8 cellular contexts compared by ENCODE assay signal in genomic region chr17:2814499-2815341, GRCh38. TPM values are rescaled to one million over a fixed set of nuclear protein-coding genes. Genes with fewer than 3 reads are reported as not detected.
DNase-seq lines count a peak whose midpoint lies in the region; ATAC-seq lines count a peak whose summit lies in the region.

No MANE protein-coding gene starts in this region.

- H3K4me3 Mint-ChIP-seq in stimulated activated naive B cell treated with anti-CD40 and anti-IgM and Interleukin-4, amounts not matched to agents 10 μg/mL and 1 μg/mL and 100 μg/mL, for 72 hours = peak overlapping the region; percentile 32 to 64

- no peaks in the 10 kb centered on the region for H3K9me3 Mint-ChIP-seq in stimulated activated naive B cell treated with anti-CD40 and anti-IgM and Interleukin-4, amounts not matched to agents 10 μg/mL and 1 μg/mL and 100 μg/mL, for 72 hours

- peaks cover 16 to 61% of the 10 kb centered on the region in 2 donors for H3K4me1 Mint-ChIP-seq in stimulated activated naive B cell treated with anti-CD40 and anti-IgM and Interleukin-4, amounts not matched to agents 10 μg/mL and 1 μg/mL and 100 μg/mL, for 72 hours

- no peaks in the 10 kb centered on the region for H3K27me3 Mint-ChIP-seq in stimulated activated naive B cell treated with anti-CD40 and anti-IgM and Interleukin-4, amounts not matched to agents 10 μg/mL and 1 μg/mL and 100 μg/mL, for 72 hours

- H3K36me3 Mint-ChIP-seq in stimulated activated naive B cell treated with anti-CD40 and anti-IgM and Interleukin-4, amounts not matched to agents 10 μg/mL and 1 μg/mL and 100 μg/mL, for 72 hours = no peaks in the 10 kb centered on the region

- DNase-seq in M059J (ENCODE audit: low read depth) = peak; percentile 56
- DNase-seq in activated CD8-positive, alpha-beta memory T cell treated with anti-CD3 and anti-CD28 coated beads, Interleukin-2, amount 50 U/mL, for 1 hour (ENCODE audit: extremely low read depth) = peak; percentile 95
- DNase-seq in left lobe of liver (ENCODE audit: low spot score) = no peak
- DNase-seq in stimulated activated naive B cell treated with anti-CD40 and anti-IgM and Interleukin-4, amounts not matched to agents 10 μg/mL and 1 μg/mL and 100 μg/mL, for 72 hours = peak; percentile 67
- DNase-seq in superior temporal gyrus (ENCODE audit: extremely low spot score) = no peak
- no peak for DNase-seq in AG08395 (ENCODE audit: low spot score)
- DNase-seq in NCI-H524 treated with DMSO at 0.1 percent for 48 hours (lab: John Stamatoyannopoulos, UW) = no peak

- H3K27ac Mint-ChIP-seq in stimulated activated naive B cell treated with anti-CD40 and anti-IgM and Interleukin-4, amounts not matched to agents 10 μg/mL and 1 μg/mL and 100 μg/mL, for 72 hours = no peak overlapping the region

- ATAC-seq in GM18502 (IDR thresholded peaks at IDR 0.05; ENCODE audit: poor library complexity, unreplicated experiment) (peak; percentile 69), left lobe of liver (peak; percentile 27)
- peak; percentile 85 to 89 for ATAC-seq in stimulated activated naive B cell treated with anti-CD40 and anti-IgM and Interleukin-4, amounts not matched to agents 10 μg/mL and 1 μg/mL and 100 μg/mL, for 72 hours (replicated peaks)

RNA-seq across cellular contexts. Expression of gene RAP1GAP2, which starts 18.5 kb away (rescaled TPM):
- 3.8 TPM in 2 replicates for total RNA-seq in M059J (2014; rRNA removed; shearing (Covaris generic))
- 1.9 TPM for total RNA-seq in left lobe of liver

Comparison
In these comparisons a context has a peak if more than half of its experiments do, and no peak if none do; other contexts are left out.
1. ATAC-seq: peak in every context shown above with its lines; median percentile 87 in stimulated activated naive B cell treated with anti-CD40 and anti-IgM and Interleukin-4, amounts not matched to agents 10 μg/mL and 1 μg/mL and 100 μg/mL, for 72 hours; 69 in GM18502; 27 in left lobe of liver.
2. DNase-seq: peak in M059J (single experiment), activated CD8-positive, alpha-beta memory T cell treated with anti-CD3 and anti-CD28 coated beads, Interleukin-2, amount 50 U/mL, for 1 hour (single experiment) and stimulated activated naive B cell treated with anti-CD40 and anti-IgM and Interleukin-4, amounts not matched to agents 10 μg/mL and 1 μg/mL and 100 μg/mL, for 72 hours (single experiment); none in left lobe of liver (single experiment), superior temporal gyrus (single experiment), AG08395 (single experiment) and NCI-H524 treated with DMSO at 0.1 percent for 48 hours (single experiment).